9 cellular contexts compared by ENCODE assay signal in genomic region chr2:26401739-26402541, GRCh38. TPM values are rescaled to one million over a fixed set of nuclear protein-coding genes. Genes with fewer than 3 reads are reported as not detected.
DNase-seq lines count a peak whose midpoint lies in the region; ATAC-seq and TF ChIP-seq lines count a peak whose summit lies in the region.
"Had no signal": no experiment of that assay in that cellular context is flagged by ENCODE, and none has a peak within 500 bp of the region (broad histone marks: within the 10 kb centered on the region; RNA-seq: fewer than 3 reads in every experiment).

Gene DRC1 (plus strand): TSS chr2:26401920. CDS start chr2:26401990, 70 bp downstream.

- WGBS in spleen, 5 donors, result 19 to 25% (median 20%) methylated on average over 48 to 63 of the region's 63 CpGs

- no peaks in the 10 kb centered on the region for H3K9me3 ChIP-seq in spleen
- H3K9me3 ChIP-seq: uterus had no signal

- H3K27ac ChIP-seq in coronary artery (no peak within 1 kb of the TSS), spleen (no peak within 1 kb of the TSS)
- H3K27ac ChIP-seq: uterus had no signal

- DNase-seq in stimulated activated CD4-positive, alpha-beta T cell treated with anti-CD3 and anti-CD28 coated beads, Interleukin-15, amount 100 ng/mL, for 24 hours, result peak; percentile 54
- DNase-seq in stimulated activated CD4-positive, alpha-beta T cell treated with anti-CD3 and anti-CD28 coated beads, Interleukin-4, amount 100 ng/mL, for 4 hours, result no peak
- peak; percentile 70 to 79 for DNase-seq in NCI-H524 (lab: John Stamatoyannopoulos, UW)
- DNase-seq in coronary artery (ENCODE audit: low spot score), result no peak
- peak; percentile 95 for DNase-seq in islet precursor cell
- peak; percentile 76 for DNase-seq in spleen
- no peak for DNase-seq in NOMO-1 (lab: John Stamatoyannopoulos, UW; ENCODE audit: unreplicated experiment in 2 of 2)

- peaks cover 0 to 28% (median 12%) of the 10 kb centered on the region in 7 donors for H3K27me3 ChIP-seq in spleen (replicated peaks in 1 of 7)
- H3K27me3 ChIP-seq: uterus had no signal

- intact Hi-C loops in spleen (cut with DNase I; ENCODE audit: low total_unique reads), result no loop called here

- no peak for TF ChIP-seq POLR2A in spleen (IDR thresholded peaks at IDR 0.05)

- no peak for ATAC-seq in GM21381 (IDR thresholded peaks at IDR 0.05; ENCODE audit: unreplicated experiment)

- no peaks in the 10 kb centered on the region for H3K36me3 ChIP-seq in spleen
- H3K36me3 ChIP-seq: uterus had no signal

- no peak for TF ChIP-seq CTCF in coronary artery (IDR thresholded peaks at IDR 0.05)
- TF ChIP-seq CTCF in spleen (IDR thresholded peaks at IDR 0.05 in 8 of 11, conservative IDR thresholded peaks at IDR 0.05 in 3 of 11), result no peak

- peak within 1 kb of the TSS; percentile 45 for H3K4me3 ChIP-seq in coronary artery
- H3K4me3 ChIP-seq in spleen, result peak within 1 kb of the TSS in 5 of 8 donors; percentile 9 to 44 (median 19)

- H3K4me1 ChIP-seq in spleen, result peaks cover 0 to 11% (median 8%) of the 10 kb centered on the region in 6 donors
- H3K4me1 ChIP-seq: uterus had no signal

RNA-seq across cellular contexts. Expression of gene DRC1, which starts in this region (rescaled TPM):
- total RNA-seq in spleen, result under 1 TPM in 2 of 7 donors, not detected in 5; 0.23 to 0.25 TPM
- polyA plus RNA-seq in spleen, result under 1 TPM in 1 of 3 donors, not detected in 2; 0.04 TPM

Comparison
In these comparisons a context has a peak if more than half of its experiments do, and no peak if none do; other contexts are left out.
1. DNase-seq: peak in stimulated activated CD4-positive, alpha-beta T cell treated with anti-CD3 and anti-CD28 coated beads, Interleukin-15, amount 100 ng/mL, for 24 hours (single experiment), NCI-H524 (2 of 2) and islet precursor cell (single experiment); none in stimulated activated CD4-positive, alpha-beta T cell treated with anti-CD3 and anti-CD28 coated beads, Interleukin-4, amount 100 ng/mL, for 4 hours (0 of 2), coronary artery (single experiment) and NOMO-1 (0 of 2).
2. Peak in DNase-seq and H3K4me3 ChIP-seq in spleen; RNA of the gene not detected or under 1 TPM.